ENCODE assay signal across 9 cellular contexts in genomic region chr1:207644479-207644851, GRCh38. TPM values are rescaled to one million over a fixed set of nuclear protein-coding genes. Genes with fewer than 3 reads are reported as not detected.
DNase-seq lines count a peak whose midpoint lies in the region; ATAC-seq and TF ChIP-seq lines count a peak whose summit lies in the region.
"Had no signal": no experiment of that assay in that cellular context is flagged by ENCODE, and none has a peak within 500 bp of the region (broad histone marks: within the 10 kb centered on the region; RNA-seq: fewer than 3 reads in every experiment).

No MANE protein-coding gene starts in this region.

- H3K4me3 ChIP-seq in iPS-15b (ENCODE audit: low read depth, low read length) (peak overlapping the region; percentile 18), thoracic aorta (peak overlapping the region; percentile 90)

- peak overlapping the region; percentile 83 to 91 for H3K4me3 Mint-ChIP-seq in activated T-cell treated with anti-CD3 and anti-CD28 coated beads, Interleukin-2, amount 50 U/mL, for 72 hours
- peak overlapping the region; percentile 72 for H3K4me3 Mint-ChIP-seq in activated CD8-positive, alpha-beta T cell treated with anti-CD3 and anti-CD28 coated beads for 36 hours

- H3K27me3 ChIP-seq in iPS-15b (ENCODE audit: control insufficient read depth, insufficient read depth, low read length): peaks cover 2% of the 10 kb centered on the region
- H3K27me3 ChIP-seq in thoracic aorta (replicated peaks; ENCODE audit: insufficient read depth): no peaks in the 10 kb centered on the region

- TF ChIP-seq CTCF in activated CD8-positive, alpha-beta T cell treated with anti-CD3 and anti-CD28 coated beads for 36 hours (IDR thresholded peaks at IDR 0.05): no peak
- no peak for TF ChIP-seq CTCF in thoracic aorta (IDR thresholded peaks at IDR 0.05)

- peaks cover 32% of the 10 kb centered on the region for H3K4me1 ChIP-seq in iPS-15b (ENCODE audit: control insufficient read depth, insufficient read depth, low read length)
- peaks cover 3 to 6% of the 10 kb centered on the region in 2 donors for H3K4me1 ChIP-seq in thoracic aorta (ENCODE audit: control insufficient read depth in 1 of 2, low read depth in 2 of 2)

- no peaks in the 10 kb centered on the region for H3K9me3 Mint-ChIP-seq in activated T-cell treated with anti-CD3 and anti-CD28 coated beads, Interleukin-2, amount 50 U/mL, for 72 hours
- H3K9me3 Mint-ChIP-seq in activated CD8-positive, alpha-beta T cell treated with anti-CD3 and anti-CD28 coated beads for 36 hours: no peaks in the 10 kb centered on the region

- intact Hi-C loops in activated CD8-positive, alpha-beta T cell treated with anti-CD3 and anti-CD28 coated beads for 36 hours (cut with micrococcal nuclease): no loop called here

- POLR2A ChIA-PET in activated CD8-positive, alpha-beta T cell treated with anti-CD3 and anti-CD28 coated beads for 36 hours (lab: Charles Lee): no interaction called here

- ATAC-seq in activated T-cell treated with anti-CD3 and anti-CD28 coated beads, Interleukin-2, amount 50 U/mL, for 72 hours (replicated peaks in 1 of 2): no peak
- ATAC-seq in activated CD8-positive, alpha-beta T cell treated with anti-CD3 and anti-CD28 coated beads for 36 hours: no peak
- no peak for ATAC-seq in thoracic aorta (ENCODE audit: insufficient number of reproducible peaks, low FRiP score, low read depth)
- ATAC-seq in HG03108 (IDR thresholded peaks at IDR 0.05; ENCODE audit: unreplicated experiment): no peak

- H3K9ac ChIP-seq in iPS-15b (ENCODE audit: low read depth, low read length): no peak overlapping the region

- H3K9me3 ChIP-seq in iPS-15b (ENCODE audit: control insufficient read depth, insufficient read depth, low read length): no peaks in the 10 kb centered on the region
- no peaks in the 10 kb centered on the region for H3K9me3 ChIP-seq in thoracic aorta

- CTCF ChIA-PET in activated CD8-positive, alpha-beta T cell treated with anti-CD3 and anti-CD28 coated beads for 36 hours (lab: Charles Lee): no interaction called here

- H3K27me3 Mint-ChIP-seq in activated T-cell treated with anti-CD3 and anti-CD28 coated beads, Interleukin-2, amount 50 U/mL, for 72 hours (ENCODE audit: low read depth): peaks cover 24% of the 10 kb centered on the region
- peaks cover 15% of the 10 kb centered on the region for H3K27me3 Mint-ChIP-seq in activated CD8-positive, alpha-beta T cell treated with anti-CD3 and anti-CD28 coated beads for 36 hours

- H3K36me3 ChIP-seq in iPS-15b (ENCODE audit: control insufficient read depth, insufficient read depth, low read length) (no peaks in the 10 kb centered on the region), thoracic aorta (no peaks in the 10 kb centered on the region)

- H3K36me3 Mint-ChIP-seq in activated T-cell treated with anti-CD3 and anti-CD28 coated beads, Interleukin-2, amount 50 U/mL, for 72 hours (ENCODE audit: insufficient read depth in 2 of 2): no peaks in the 10 kb centered on the region
- no peaks in the 10 kb centered on the region for H3K36me3 Mint-ChIP-seq in activated CD8-positive, alpha-beta T cell treated with anti-CD3 and anti-CD28 coated beads for 36 hours (ENCODE audit: low read depth)

- H3K27ac Mint-ChIP-seq in activated T-cell treated with anti-CD3 and anti-CD28 coated beads, Interleukin-2, amount 50 U/mL, for 72 hours: no peak overlapping the region
- H3K27ac Mint-ChIP-seq in activated CD8-positive, alpha-beta T cell treated with anti-CD3 and anti-CD28 coated beads for 36 hours: no peak overlapping the region

- DNase-seq in activated T-cell treated with anti-CD3 and anti-CD28 coated beads, Interleukin-2, amount 50 U/mL, for 72 hours: no peak
- DNase-seq in activated T-cell treated with anti-CD3 and anti-CD28 coated beads for 4 hours (no peak), thoracic aorta (ENCODE audit: low spot score) (no peak), NCI-H2081 (lab: John Stamatoyannopoulos, UW) (no peak)
- no peak for DNase-seq in activated CD8-positive, alpha-beta T cell treated with anti-CD3 and anti-CD28 coated beads for 36 hours
- DNase-seq in stimulated activated CD4-positive, alpha-beta T cell treated with anti-CD3 and anti-CD28 coated beads, Interleukin-4, amount 100 ng/mL, for 24 hours: no peak

- H3K4me1 Mint-ChIP-seq in activated T-cell treated with anti-CD3 and anti-CD28 coated beads, Interleukin-2, amount 50 U/mL, for 72 hours (ENCODE audit: low read depth): peaks cover 12% of the 10 kb centered on the region
- peaks cover 10% of the 10 kb centered on the region for H3K4me1 Mint-ChIP-seq in activated CD8-positive, alpha-beta T cell treated with anti-CD3 and anti-CD28 coated beads for 36 hours (ENCODE audit: low read depth)

- no peak overlapping the region for H3K27ac ChIP-seq in thoracic aorta

RNA-seq across cellular contexts. Expression of gene CR1L, which starts 0.5 kb away (rescaled TPM):
- total RNA-seq in activated T-cell treated with anti-CD3 and anti-CD28 coated beads, Interleukin-2, amount 50 U/mL, for 72 hours: under 1 TPM in 1 of 2 donors, not detected in 1; 0.19 TPM
- not detected for total RNA-seq in activated CD8-positive, alpha-beta T cell treated with anti-CD3 and anti-CD28 coated beads for 36 hours
- not detected for total RNA-seq in thoracic aorta
- total RNA-seq: T-helper 2 cell treated with Interferon-gamma antibody and Interleukin-4, amounts not matched to agents 100 ng/mL and 5 ng/mL, for 36 hours had no signal
